ENCODE assay signal across 11 cellular contexts in the genomic region with DNA sequence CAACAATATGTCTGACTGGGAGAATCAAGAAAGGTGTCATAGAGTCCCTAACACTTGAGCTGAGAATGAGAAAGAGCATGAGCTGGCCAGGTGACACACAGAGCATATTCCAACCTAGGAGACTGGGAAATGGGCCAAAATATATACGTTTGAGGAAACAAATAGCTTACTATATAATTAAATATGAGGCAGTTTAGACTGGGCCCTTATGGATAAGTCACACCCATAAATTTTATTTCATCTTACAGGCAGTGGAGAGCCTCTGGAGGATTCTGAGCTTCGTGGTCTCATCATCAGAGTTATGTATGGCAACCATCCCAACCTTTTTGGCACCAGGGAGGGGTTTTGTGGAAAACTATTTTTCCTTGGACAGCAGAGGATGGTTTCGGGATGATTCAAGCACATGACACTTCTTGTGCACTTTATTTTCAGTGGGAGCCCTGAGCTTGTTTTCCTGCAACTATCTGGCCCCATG. TPM values are rescaled to one million over a fixed set of nuclear protein-coding genes. Genes with fewer than 3 reads are reported as not detected.
DNase-seq lines count a peak whose midpoint lies in the region; ATAC-seq, FAIRE-seq and TF ChIP-seq lines count a peak whose summit lies in the region.
"Had no signal": no experiment of that assay in that cellular context is flagged by ENCODE, and none has a peak within 500 bp of the region (broad histone marks: within the 10 kb centered on the region; RNA-seq: fewer than 3 reads in every experiment).

No MANE protein-coding gene starts in this region.

- intact Hi-C loops in ovary (cut with DNase I), result loop anchor here in 2 of 4 donors (5.0 kb wide), 2 partner anchors 34 to 139 kb away; no protein-coding TSS in a partner anchor

- FAIRE-seq in RCC 7860 (lab: Jason Lieb, UNC), result no peak
- FAIRE-seq: GM12891 had no signal

- 29 to 31% methylated on average over 3 of the region's 3 CpGs for WGBS in esophagus, 2 donors
- WGBS in ovary, 3 donors, result 7 to 12% (median 10%) methylated on average over 3 of the region's 3 CpGs

- no peaks in the 10 kb centered on the region for H3K36me3 ChIP-seq in esophagus (ENCODE audit: control insufficient read depth in 2 of 2, insufficient read depth in 2 of 2, low read length in 1 of 2)
- no peaks in the 10 kb centered on the region for H3K36me3 ChIP-seq in ovary
- H3K36me3 ChIP-seq: neutrophil had no signal

- no peak for TF ChIP-seq CTCF in ovary (IDR thresholded peaks at IDR 0.05)

- H3K4me3 ChIP-seq in esophagus (ENCODE audit: low read depth in 1 of 2, low read length in 2 of 2) (no peak overlapping the region), ovary (no peak overlapping the region)

- DNase-seq in EH (ENCODE audit: low read depth), result peak; percentile 97
- peak; percentile 38 for DNase-seq in RCC 7860 (ENCODE audit: low spot score)
- DNase-seq in ovary, result peak in 3 of 5 donors; percentile 49 to 71 (median 57)
- no peak for DNase-seq in activated CD8-positive, alpha-beta memory T cell treated with anti-CD3 and anti-CD28 coated beads for 24 hours
- DNase-seq: NCI-H1436 had no signal

- no peak for TF ChIP-seq POLR2A in ovary (IDR thresholded peaks at IDR 0.05)

- H3K9me3 ChIP-seq in esophagus (ENCODE audit: control insufficient read depth in 2 of 2, insufficient read depth in 1 of 2, low read depth in 1 of 2, low read length in 1 of 2) (no peaks in the 10 kb centered on the region), ovary (no peaks in the 10 kb centered on the region)
- H3K9me3 ChIP-seq: neutrophil had no signal

- no peak for TF ChIP-seq EP300 in ovary (IDR thresholded peaks at IDR 0.05)

- peak overlapping the region; percentile 19 to 87 for H3K27ac ChIP-seq in esophagus (ENCODE audit: low read depth in 2 of 2, low read length in 1 of 2)
- peak overlapping the region in 1 of 2 donors; percentile 92 for H3K27ac ChIP-seq in ovary
- H3K27ac ChIP-seq: neutrophil had no signal

- no peak for ATAC-seq in GM21529 (IDR thresholded peaks at IDR 0.05; ENCODE audit: unreplicated experiment)
- no peak for ATAC-seq in HG03520 (IDR thresholded peaks at IDR 0.05; ENCODE audit: unreplicated experiment)
- no peak for ATAC-seq in HG03175 (IDR thresholded peaks at IDR 0.05; ENCODE audit: unreplicated experiment)

- H3K27me3 ChIP-seq in esophagus (ENCODE audit: control insufficient read depth in 1 of 2, insufficient read depth in 2 of 2, low read length in 2 of 2) (no peaks in the 10 kb centered on the region), ovary (no peaks in the 10 kb centered on the region)
- H3K27me3 ChIP-seq: neutrophil had no signal

- H3K4me1 ChIP-seq in esophagus (ENCODE audit: control insufficient read depth in 2 of 2, insufficient read depth in 2 of 2, low read length in 1 of 2) (peaks cover 0 to 15% of the 10 kb centered on the region in 2 donors), ovary (ENCODE audit: insufficient read depth) (peaks cover 8% of the 10 kb centered on the region)

RNA-seq across cellular contexts. Expression of a gene that starts 12.9 kb away (rescaled TPM):
- polyA plus RNA-seq in esophagus, result 10 to 100 TPM; 24.2 to 40.0 TPM
- 10 to 100 TPM; 16.2 to 41.1 (median 26.8) TPM for total RNA-seq in ovary
- polyA plus RNA-seq in ovary, result 10 to 100 TPM; 31.6 to 48.4 TPM

RNA-seq across cellular contexts. Expression of a gene that starts 15.4 kb away (rescaled TPM):
- polyA plus RNA-seq in esophagus (10 to 100 TPM; 86.1 to 95.7 TPM), ovary (100 to 1,000 TPM; 138 to 252 TPM)
- total RNA-seq in ovary, result 100 to 1,000 TPM in 6 of 7 donors, 10 to 100 TPM in 1; 98.1 to 161 (median 156) TPM
